8 cellular contexts compared by ENCODE assay signal in the genomic region with DNA sequence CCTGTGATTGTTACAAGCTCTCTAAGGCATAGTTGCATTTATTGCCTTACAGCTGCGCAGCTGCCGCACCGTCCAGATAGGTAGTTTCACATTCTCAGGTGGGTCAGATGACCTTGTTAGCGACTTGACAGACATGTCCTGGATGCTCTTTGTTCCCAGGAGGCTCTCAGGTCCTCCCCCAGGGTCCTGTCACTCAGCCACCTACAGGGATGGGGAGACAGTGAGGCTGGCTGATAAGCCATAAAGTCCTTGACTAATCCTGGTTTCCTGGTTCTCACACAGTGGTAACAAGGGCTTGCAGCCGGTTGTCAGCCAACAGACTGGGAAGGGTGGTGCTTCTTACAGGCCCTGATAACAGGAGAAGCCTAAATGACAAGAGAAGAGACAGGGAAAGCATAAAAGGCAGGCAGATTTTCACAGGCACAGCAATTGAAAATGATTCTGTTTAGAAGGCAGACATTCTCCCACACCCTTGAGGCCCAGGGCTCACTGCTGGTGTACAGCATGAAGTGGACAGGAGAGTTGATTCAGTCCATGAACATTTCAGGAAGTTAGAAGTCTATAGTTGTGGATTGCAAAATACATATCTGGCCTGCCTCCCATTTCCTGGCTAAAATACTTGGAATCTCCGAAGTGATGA. TPM values are rescaled to one million over a fixed set of nuclear protein-coding genes. Genes with fewer than 3 reads are reported as not detected.
DNase-seq lines count a peak whose midpoint lies in the region; ATAC-seq and TF ChIP-seq lines count a peak whose summit lies in the region.

No MANE protein-coding gene starts in this region.

- H3K9me3 ChIP-seq in HUES64 (ENCODE audit: insufficient read depth, low read depth, low read length), result no peaks in the 10 kb centered on the region
- no peaks in the 10 kb centered on the region for H3K9me3 ChIP-seq in lung (ENCODE audit: control insufficient read depth in 2 of 2, insufficient read depth in 1 of 2, low read length in 1 of 2)

- H3K36me3 ChIP-seq in HUES64 (ENCODE audit: insufficient read depth, low read length), result peaks cover 10% of the 10 kb centered on the region
- H3K36me3 ChIP-seq in lung (ENCODE audit: control insufficient read depth in 2 of 2, insufficient read depth in 2 of 2, low read length in 2 of 2), result peaks cover 0 to 9% of the 10 kb centered on the region in 2 donors

- H3K27me3 ChIP-seq in HUES64 (ENCODE audit: insufficient read depth, low read length), result no peaks in the 10 kb centered on the region; the same call in 1 of the 2 replicates
- H3K27me3 ChIP-seq in lung (ENCODE audit: control insufficient read depth, insufficient read depth), result no peaks in the 10 kb centered on the region

- H3K36me3 Mint-ChIP-seq in brain, result peaks cover 64% of the 10 kb centered on the region

- H3K27me3 Mint-ChIP-seq in brain, result peaks cover 13% of the 10 kb centered on the region

- H3K4me3 ChIP-seq in AG09309 (ENCODE audit: control insufficient read depth, low read depth, low read length), result peak overlapping the region; percentile 72
- H3K4me3 ChIP-seq in HUES64 (ENCODE audit: low read length), result peak overlapping the region; percentile 97; the same call in 1 of the 2 replicates
- H3K4me3 ChIP-seq in lung, result no peak overlapping the region

- no peak for ATAC-seq in lung (ENCODE audit: insufficient read depth, low FRiP score)
- ATAC-seq in HG02763 (IDR thresholded peaks at IDR 0.05; ENCODE audit: unreplicated experiment), result no peak
- ATAC-seq in HG03354 (IDR thresholded peaks at IDR 0.05; ENCODE audit: poor library complexity, severe bottlenecking, unreplicated experiment), result no peak

- DNase-seq in AG09309 (ENCODE audit: low read depth), result peak; percentile 63
- no peak for DNase-seq in lung (ENCODE audit: low spot score)
- no peak for DNase-seq in central memory CD4-positive, alpha-beta T cell
- no peak for DNase-seq in stimulated activated CD8-positive, alpha-beta memory T cell treated with anti-CD3 and anti-CD28 coated beads, Interleukin-4, amount 100 ng/mL, for 48 hours

- H3K4me1 Mint-ChIP-seq in brain, result peaks cover 77% of the 10 kb centered on the region

- TF ChIP-seq CTCF in AG09309 (IDR thresholded peaks at IDR 0.05; ENCODE audit: control insufficient read depth, insufficient read depth, low read depth, low read length, missing control alignments), result no peak
- TF ChIP-seq CTCF in brain (conservative IDR thresholded peaks at IDR 0.05), result no peak
- no peak for TF ChIP-seq CTCF in lung (IDR thresholded peaks at IDR 0.05; ENCODE audit: control extremely low read depth, extremely low read depth)

- H3K4me1 ChIP-seq in HUES64 (ENCODE audit: insufficient read depth, low read length) (peaks cover 21% of the 10 kb centered on the region; the same call in 1 of the 2 replicates), lung (ENCODE audit: control insufficient read depth in 2 of 2, insufficient read depth in 2 of 2, low read length in 2 of 2) (peaks cover 50 to 60% of the 10 kb centered on the region in 2 donors)

- peak overlapping the region; percentile 94 to 98 (median 95) for H3K4me3 Mint-ChIP-seq in brain

- WGBS in HUES64, result 71% methylated on average over 6 of the region's 6 CpGs
- WGBS in lung, 2 donors, result 40 to 47% methylated on average over 6 of the region's 6 CpGs

- peak overlapping the region; percentile 12; the same call in 1 of the 2 replicates for H3K27ac ChIP-seq in HUES64 (ENCODE audit: low read depth, low read length)
- peak overlapping the region; percentile 98 to 100 for H3K27ac ChIP-seq in lung (ENCODE audit: low read depth in 1 of 2, low read length in 1 of 2)

- peak overlapping the region; percentile 86 to 99 (median 96) for H3K27ac Mint-ChIP-seq in brain

- H3K9me3 Mint-ChIP-seq in brain, result peaks cover 0 to 4% (median 0%) of the 10 kb centered on the region in 5 experiments

- no peak overlapping the region for H3K9ac ChIP-seq in HUES64 (ENCODE audit: low read depth, low read length)

RNA-seq across cellular contexts. Expression of a gene that starts 2.9 kb away (rescaled TPM):
- polyA plus RNA-seq in HUES64 (2013, experiment 1 of 2), result 237 TPM
- 240 TPM for polyA plus RNA-seq in HUES64 (2013, experiment 2 of 2)
- polyA plus RNA-seq in brain (ENCODE audit: insufficient read depth, low read depth, low replicate concordance), result 566 TPM
- 100 to 1,000 TPM; 226 to 500 TPM for total RNA-seq in lung
- polyA plus RNA-seq in lung, result 100 to 1,000 TPM; 379 to 713 TPM

RNA-seq across cellular contexts. Expression of a gene that starts 17.7 kb away (rescaled TPM):
- 21.1 TPM for polyA plus RNA-seq in HUES64 (2013, experiment 1 of 2)
- polyA plus RNA-seq in HUES64 (2013, experiment 2 of 2), result 18.2 TPM
- polyA plus RNA-seq in brain (ENCODE audit: insufficient read depth, low read depth, low replicate concordance) (16.3 TPM), lung (10 to 100 TPM; 13.7 to 19.9 TPM)
- 10 to 100 TPM in 1 of 2 donors, 1 to 10 TPM in 1; 9.1 to 16.3 TPM for total RNA-seq in lung

RNA-seq across cellular contexts. Expression of a gene that starts 23.7 kb away (rescaled TPM):
- 47.5 TPM for polyA plus RNA-seq in HUES64 (2013, experiment 1 of 2)
- polyA plus RNA-seq in HUES64 (2013, experiment 2 of 2), result 53.4 TPM
- polyA plus RNA-seq in brain (ENCODE audit: insufficient read depth, low read depth, low replicate concordance) (153 TPM), lung (100 to 1,000 TPM in 1 of 2 donors, 10 to 100 TPM in 1; 86.6 to 137 TPM)
- 10 to 100 TPM; 44.4 to 60.0 TPM for total RNA-seq in lung

RNA-seq across cellular contexts. Expression of a gene that starts 54.7 kb away (rescaled TPM):
- polyA plus RNA-seq in HUES64 (2013, experiment 1 of 2), result 85.7 TPM
- 83.2 TPM for polyA plus RNA-seq in HUES64 (2013, experiment 2 of 2)
- 402 TPM for polyA plus RNA-seq in brain (ENCODE audit: insufficient read depth, low read depth, low replicate concordance)
- 100 to 1,000 TPM; 158 to 256 TPM for total RNA-seq in lung
- 100 to 1,000 TPM; 358 to 476 TPM for polyA plus RNA-seq in lung
